8 cellular contexts compared by ENCODE assay signal in genomic region chr4:77073981-77074865, GRCh38. TPM values are rescaled to one million over a fixed set of nuclear protein-coding genes. Genes with fewer than 3 reads are reported as not detected.
DNase-seq lines count a peak whose midpoint lies in the region; ATAC-seq and TF ChIP-seq lines count a peak whose summit lies in the region.

No MANE protein-coding gene starts in this region.

- intact Hi-C loops in dorsolateral prefrontal cortex (cut with DNase I) = loop anchor here in 1 of 2 donors (2.0 to 10.0 kb wide), 2 partner anchors 111 to 125 kb away; partner anchors contain the start of gene SEPTIN11
- intact Hi-C loops in sciatic nerve (cut with DNase I) = no loop called here

- no peaks in the 10 kb centered on the region for H3K9me2 ChIP-seq in neural cell (ENCODE audit: insufficient read depth, low read length)

- peaks cover 12% of the 10 kb centered on the region; the same call in 1 of the 2 replicates for H3K36me3 ChIP-seq in BLaER1
- H3K36me3 ChIP-seq in neural cell (ENCODE audit: insufficient read depth, low read length) = no peaks in the 10 kb centered on the region

- in situ Hi-C loops in KBM-7 (cut with MboI; ENCODE audit: low pct_unique_long_range_greater_than_20kb, low sequenced_read_pairs) = no loop called here

- no peak for TF ChIP-seq EP300 in neural cell (conservative IDR thresholded peaks at IDR 0.05; ENCODE audit: poor library complexity, severe bottlenecking)

- TF ChIP-seq RAD21 in neural cell (conservative IDR thresholded peaks at IDR 0.05) = no peak

- H3K4me2 ChIP-seq in BLaER1 = peak overlapping the region; percentile 98
- peak overlapping the region; percentile 79 for H3K4me2 ChIP-seq in neural cell (ENCODE audit: low read length)

- H3K4me3 ChIP-seq in BLaER1 (peak overlapping the region; percentile 84), LNCaP clone FGC (ENCODE audit: low read depth, low read length) (peak overlapping the region; percentile 71), dorsolateral prefrontal cortex (peak overlapping the region; percentile 46 to 97 (median 83)), neural cell (ENCODE audit: low read length) (peak overlapping the region; percentile 82)

- H4K20me1 ChIP-seq in BLaER1 (peaks cover 60% of the 10 kb centered on the region), neural cell (ENCODE audit: insufficient read depth) (peaks cover 12% of the 10 kb centered on the region)

- peak overlapping the region; percentile 98 for H3K9ac ChIP-seq in BLaER1
- H3K9ac ChIP-seq in neural cell (ENCODE audit: low read length) = peak overlapping the region; percentile 99

- H3K27ac ChIP-seq in BLaER1 = 0 out of 2 replicates have a peak overlapping the region, but pooled peaks have one; percentile 49
- peak overlapping the region; percentile 25 to 100 (median 99) for H3K27ac ChIP-seq in dorsolateral prefrontal cortex
- peak overlapping the region; percentile 38 for H3K27ac ChIP-seq in neural cell (ENCODE audit: low read length)

- H3K79me2 ChIP-seq in neural cell (replicated peaks; ENCODE audit: insufficient read depth, low read length) = peaks cover 85% of the 10 kb centered on the region

- DNase-seq in LNCaP clone FGC (ENCODE audit: low read depth) = no peak
- DNase-seq in dorsolateral prefrontal cortex = no peak
- no peak for DNase-seq in sciatic nerve (ENCODE audit: low spot score)
- DNase-seq in NCI-H1694 treated with DMSO at 0.1 percent for 48 hours (lab: John Stamatoyannopoulos, UW) = no peak
- DNase-seq in KBM-7 = no peak
- no peak for DNase-seq in amniotic stem cell (lab: John Stamatoyannopoulos, UW)

- ATAC-seq in sciatic nerve = no peak

- no peaks in the 10 kb centered on the region for H3F3A ChIP-seq in neural cell (ENCODE audit: insufficient read depth, low read length, poor library complexity, severe bottlenecking)

- H3K9me3 ChIP-seq in BLaER1 (no peaks in the 10 kb centered on the region), neural cell (ENCODE audit: low read length) (no peaks in the 10 kb centered on the region)

- H2AFZ ChIP-seq in neural cell (ENCODE audit: low read depth, low read length) = no peak overlapping the region

- H3K27me3 ChIP-seq in BLaER1 (no peaks in the 10 kb centered on the region), dorsolateral prefrontal cortex (no peaks in the 10 kb centered on the region), neural cell (ENCODE audit: insufficient read depth, low read depth, low read length) (no peaks in the 10 kb centered on the region)

- no peak for TF ChIP-seq CTCF in LNCaP clone FGC (IDR thresholded peaks at IDR 0.05; ENCODE audit: control insufficient read depth, extremely low read depth, insufficient read depth)
- TF ChIP-seq CTCF in dorsolateral prefrontal cortex (IDR thresholded peaks at IDR 0.05 in 54 of 56, conservative IDR thresholded peaks at IDR 0.05 in 2 of 56; ENCODE audit: low read depth in 1 of 56, partially characterized antibody in 56 of 56) = peak in 1 of 56 donors; percentile 12
- no peak for TF ChIP-seq CTCF in neural cell (IDR thresholded peaks at IDR 0.05; ENCODE audit: poor library complexity, severe bottlenecking)

- peaks cover 65% of the 10 kb centered on the region for H3K4me1 ChIP-seq in BLaER1

TF ChIP-seq in neural cell, 6 proteins besides CTCF, POLR2A, EP300 and RAD21:
- no peak for TF ChIP-seq REST (IDR thresholded peaks at IDR 0.05; ENCODE audit: borderline replicate concordance)

RNA-seq across cellular contexts. Expression of gene CCNI, which starts 1.6 kb away (rescaled TPM):
- 100 to 1,000 TPM; 250 to 549 (median 371) TPM for total RNA-seq in dorsolateral prefrontal cortex
- polyA plus RNA-seq in neural cell = 120 and 129 TPM in 2 replicates
- 325 and 408 TPM in 2 replicates for polyA minus RNA-seq in neural cell
- total RNA-seq in sciatic nerve = 301 TPM

Comparison
In these comparisons a context has a peak if more than half of its experiments do, and no peak if none do; other contexts are left out.
1. H3K27ac ChIP-seq: peak in every context shown above with its lines; median percentile 99 in dorsolateral prefrontal cortex; 49 in BLaER1; 38 in neural cell.